10 cellular contexts compared by ENCODE assay signal in genomic region chr10:70493660-70494234, GRCh38. TPM values are rescaled to one million over a fixed set of nuclear protein-coding genes. Genes with fewer than 3 reads are reported as not detected.
DNase-seq lines count a peak whose midpoint lies in the region; ATAC-seq and TF ChIP-seq lines count a peak whose summit lies in the region.
"Had no signal": no experiment of that assay in that cellular context is flagged by ENCODE, and none has a peak within 500 bp of the region (broad histone marks: within the 10 kb centered on the region; RNA-seq: fewer than 3 reads in every experiment).

No MANE protein-coding gene starts in this region.

- TF ChIP-seq CTCF in breast epithelium (IDR thresholded peaks at IDR 0.05) = no peak

- H3K4me1 ChIP-seq in BLaER1 (peaks cover 100% of the 10 kb centered on the region), breast epithelium (no peaks in the 10 kb centered on the region)

- no peaks in the 10 kb centered on the region for H3K9me3 Mint-ChIP-seq in activated naive CD8-positive, alpha-beta T cell treated with anti-CD3 and anti-CD28 coated beads, Interleukin-2, amount 10 ng/mL, durations not matched to agents 7 days and 5 days
- no peaks in the 10 kb centered on the region for H3K9me3 Mint-ChIP-seq in stimulated activated naive CD8-positive, alpha-beta T cell treated with anti-CD3 and anti-CD28 coated beads, Interleukin-15, amount 100 ng/mL, for 72 hours

- TF ChIP-seq POLR2A in breast epithelium (IDR thresholded peaks at IDR 0.05) = no peak

- DNase-seq in activated naive CD8-positive, alpha-beta T cell treated with anti-CD3 and anti-CD28 coated beads, Interleukin-2, amount 10 ng/mL, durations not matched to agents 7 days and 5 days = no peak
- DNase-seq in stimulated activated naive CD8-positive, alpha-beta T cell treated with anti-CD3 and anti-CD28 coated beads, Interleukin-15, amount 100 ng/mL, for 72 hours = peak in 1 of 2 donors; percentile 34
- no peak for DNase-seq in DMS153 treated with DMSO at 0.1 percent for 48 hours (lab: John Stamatoyannopoulos, UW; ENCODE audit: unreplicated experiment)
- no peak for DNase-seq in NCI-H1930 (lab: John Stamatoyannopoulos, UW)
- no peak for DNase-seq in breast epithelium (ENCODE audit: low spot score in 2 of 2)

- H3K27me3 ChIP-seq in BLaER1 = no peaks in the 10 kb centered on the region
- no peaks in the 10 kb centered on the region for H3K27me3 ChIP-seq in breast epithelium
- H3K27me3 ChIP-seq: tibial nerve had no signal

- ATAC-seq in GM19328 (IDR thresholded peaks at IDR 0.05; ENCODE audit: unreplicated experiment) = peak; percentile 50
- peak; percentile 60 for ATAC-seq in HG03196 (IDR thresholded peaks at IDR 0.05; ENCODE audit: unreplicated experiment)
- ATAC-seq in activated naive CD8-positive, alpha-beta T cell treated with anti-CD3 and anti-CD28 coated beads, Interleukin-2, amount 10 ng/mL, durations not matched to agents 7 days and 5 days (ENCODE audit: low read depth) = peak; percentile 50
- peak; percentile 50 for ATAC-seq in stimulated activated naive CD8-positive, alpha-beta T cell treated with anti-CD3 and anti-CD28 coated beads, Interleukin-15, amount 100 ng/mL, for 72 hours

- H3K27me3 Mint-ChIP-seq in activated naive CD8-positive, alpha-beta T cell treated with anti-CD3 and anti-CD28 coated beads, Interleukin-2, amount 10 ng/mL, durations not matched to agents 7 days and 5 days = peaks cover 3% of the 10 kb centered on the region
- peaks cover 13% of the 10 kb centered on the region for H3K27me3 Mint-ChIP-seq in stimulated activated naive CD8-positive, alpha-beta T cell treated with anti-CD3 and anti-CD28 coated beads, Interleukin-15, amount 100 ng/mL, for 72 hours

- no peaks in the 10 kb centered on the region for H3K9me3 ChIP-seq in BLaER1
- no peaks in the 10 kb centered on the region for H3K9me3 ChIP-seq in breast epithelium
- H3K9me3 ChIP-seq: tibial nerve had no signal

- peak overlapping the region; percentile 80 for H3K27ac ChIP-seq in BLaER1
- no peak overlapping the region for H3K27ac ChIP-seq in breast epithelium

- H3K4me2 ChIP-seq in BLaER1 = peak overlapping the region; percentile 87

- peak overlapping the region; percentile 23 for H3K4me3 Mint-ChIP-seq in activated naive CD8-positive, alpha-beta T cell treated with anti-CD3 and anti-CD28 coated beads, Interleukin-2, amount 10 ng/mL, durations not matched to agents 7 days and 5 days
- H3K4me3 Mint-ChIP-seq in stimulated activated naive CD8-positive, alpha-beta T cell treated with anti-CD3 and anti-CD28 coated beads, Interleukin-15, amount 100 ng/mL, for 72 hours = peak overlapping the region; percentile 10 to 39

- H3K4me3 ChIP-seq in BLaER1 = peak overlapping the region; percentile 56
- H3K4me3 ChIP-seq in breast epithelium = no peak overlapping the region
- H3K4me3 ChIP-seq: tibial nerve had no signal

- POLR2A ChIA-PET in activated naive CD8-positive, alpha-beta T cell treated with anti-CD3 and anti-CD28 coated beads, Interleukin-2, amount 10 ng/mL, durations not matched to agents 7 days and 5 days (lab: Charles Lee) = interaction anchor here (1.1 to 2.9 kb wide), 2 partner anchors 14 to 15 kb away, joined by 3 to 11 read pairs; partner anchors contain the start of gene PALD1

- peaks cover 36% of the 10 kb centered on the region for H4K20me1 ChIP-seq in BLaER1

- intact Hi-C loops in breast epithelium (cut with DNase I; ENCODE audit: low total_unique reads) = no loop called here

- H3K4me1 Mint-ChIP-seq in activated naive CD8-positive, alpha-beta T cell treated with anti-CD3 and anti-CD28 coated beads, Interleukin-2, amount 10 ng/mL, durations not matched to agents 7 days and 5 days = peaks cover 34% of the 10 kb centered on the region
- H3K4me1 Mint-ChIP-seq in stimulated activated naive CD8-positive, alpha-beta T cell treated with anti-CD3 and anti-CD28 coated beads, Interleukin-15, amount 100 ng/mL, for 72 hours = peaks cover 31% of the 10 kb centered on the region

- no peaks in the 10 kb centered on the region for H3K36me3 Mint-ChIP-seq in activated naive CD8-positive, alpha-beta T cell treated with anti-CD3 and anti-CD28 coated beads, Interleukin-2, amount 10 ng/mL, durations not matched to agents 7 days and 5 days

- H3K36me3 ChIP-seq in BLaER1 (0 out of 2 replicates have a peak, but pooled peaks cover 4% of the 10 kb centered on the region), breast epithelium (no peaks in the 10 kb centered on the region)
- H3K36me3 ChIP-seq: tibial nerve had no signal

- H3K27ac Mint-ChIP-seq in activated naive CD8-positive, alpha-beta T cell treated with anti-CD3 and anti-CD28 coated beads, Interleukin-2, amount 10 ng/mL, durations not matched to agents 7 days and 5 days = peak overlapping the region; percentile 20
- no peak overlapping the region for H3K27ac Mint-ChIP-seq in stimulated activated naive CD8-positive, alpha-beta T cell treated with anti-CD3 and anti-CD28 coated beads, Interleukin-15, amount 100 ng/mL, for 72 hours

- peak overlapping the region; percentile 70 for H3K9ac ChIP-seq in BLaER1

RNA-seq across cellular contexts. Expression of gene PALD1, which starts 15.2 kb away (rescaled TPM):
- total RNA-seq in activated naive CD8-positive, alpha-beta T cell treated with anti-CD3 and anti-CD28 coated beads, Interleukin-2, amount 10 ng/mL, durations not matched to agents 7 days and 5 days = 1 to 10 TPM; 1.1 to 1.4 TPM
- total RNA-seq in breast epithelium = 1 to 10 TPM; 1.9 to 7.5 (median 5.9) TPM

RNA-seq across cellular contexts. Expression of gene NODAL, which starts 52.3 kb away (rescaled TPM):
- total RNA-seq in activated naive CD8-positive, alpha-beta T cell treated with anti-CD3 and anti-CD28 coated beads, Interleukin-2, amount 10 ng/mL, durations not matched to agents 7 days and 5 days = not detected
- not detected for total RNA-seq in breast epithelium
- total RNA-seq: lung microvascular endothelial cell, tibial nerve had no signal
